34 cellular contexts compared by ENCODE assay signal in the genomic region with DNA sequence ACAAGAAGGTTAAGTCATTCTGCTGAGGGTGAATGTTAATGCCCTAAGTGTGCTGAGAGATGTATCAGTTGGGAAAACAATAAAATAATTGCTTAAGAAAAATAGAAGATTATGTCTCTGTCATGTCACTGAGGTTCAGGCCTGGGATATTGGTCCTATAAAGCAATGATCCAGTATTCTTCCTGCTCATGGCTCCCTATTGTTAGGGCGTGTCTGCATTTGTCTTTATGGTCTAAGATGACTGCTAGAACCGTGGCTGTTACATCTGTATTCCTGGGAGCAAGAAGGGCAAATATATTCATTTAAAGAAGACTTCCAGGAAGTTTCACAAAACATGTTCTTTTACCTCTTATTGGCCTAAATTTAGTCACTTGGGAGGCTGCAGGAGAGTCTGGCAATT.
"Had no signal": no experiment of that assay in that cellular context is flagged by ENCODE, and none has a peak within 500 bp of the region (broad histone marks: within the 10 kb centered on the region; RNA-seq: fewer than 3 reads in every experiment).

No MANE protein-coding gene starts in this region.

- DNase-seq: Karpas-422, Kasumi-1, KG1, MG63, MM.1S, MV-4-11, NCI-H1048, NCI-H1092, NCI-H1092 treated with DMSO at 0.1 percent for 48 hours, NCI-H1105, NCI-H1105 treated with DMSO at 0.1 percent for 48 hours, NCI-H1417, NCI-H1417 treated with DMSO at 0.1 percent for 48 hours, NCI-H1436, NCI-H1436 treated with DMSO at 0.1 percent for 48 hours, NCI-H146, NCI-H1694, NCI-H1694 treated with DMSO at 0.1 percent for 48 hours, NCI-H187, NCI-H187 treated with DMSO at 0.1 percent for 48 hours, NCI-H1930, NCI-H2029, NCI-H2029 treated with DMSO at 0.1 percent for 48 hours, NCI-H2081, NCI-H2081 treated with DMSO at 0.1 percent for 48 hours, NCI-H2107, NCI-H2171, NCI-H2171 treated with DMSO at 0.1 percent for 48 hours, NCI-H2227 treated with DMSO at 0.1 percent for 48 hours, NCI-H226, NCI-H345, NCI-H446, NCI-H446 treated with DMSO at 0.1 percent for 48 hours, NCI-H510A had no signal

- H3K9me3 ChIP-seq: MG63 had no signal

- H3K4me3 ChIP-seq: MG63 had no signal

- H3K36me3 ChIP-seq: MG63 had no signal
